In the genomic region with DNA sequence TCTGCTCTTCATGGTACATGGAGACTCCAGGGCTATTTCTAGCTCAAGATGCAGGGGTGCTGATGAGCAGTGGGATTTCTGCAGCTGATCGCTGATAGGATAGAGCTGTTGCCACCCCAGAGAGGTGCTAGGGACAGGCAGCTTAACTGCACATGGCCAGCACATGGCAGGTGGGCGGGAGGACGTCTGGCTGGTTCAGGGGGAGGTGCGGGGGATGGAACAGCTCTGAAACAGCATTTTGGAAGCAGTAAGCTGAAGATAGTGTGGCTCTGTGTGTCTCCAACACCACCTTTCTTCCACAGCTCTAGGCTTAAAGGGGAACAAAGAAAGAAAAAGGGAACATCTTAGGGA, we compare ENCODE assay signal across 14 cellular contexts.
DNase-seq lines count a peak whose midpoint lies in the region; ATAC-seq, FAIRE-seq and TF ChIP-seq lines count a peak whose summit lies in the region.
"Had no signal": no experiment of that assay in that cellular context is flagged by ENCODE, and none has a peak within 500 bp of the region (broad histone marks: within the 10 kb centered on the region; RNA-seq: fewer than 3 reads in every experiment).

No MANE protein-coding gene starts in this region.

- TF ChIP-seq CTCF in BE2C (IDR thresholded peaks at IDR 0.05; ENCODE audit: low read depth, low read length): no peak
- no peak for TF ChIP-seq CTCF in activated B cell treated with CpG ODN at 0.5 μM for 24 hours (IDR thresholded peaks at IDR 0.05)
- TF ChIP-seq CTCF in spleen (IDR thresholded peaks at IDR 0.05 in 8 of 11, conservative IDR thresholded peaks at IDR 0.05 in 3 of 11): no peak

- 53 to 61% (median 55%) methylated on average over 4 of the region's 4 CpGs for WGBS in spleen, 5 donors

- intact Hi-C loops in activated B cell treated with CpG ODN at 0.5 μM for 24 hours (cut with micrococcal nuclease) (no loop called here), spleen (cut with DNase I; ENCODE audit: low total_unique reads) (no loop called here)

- POLR2A ChIA-PET in activated B cell treated with CpG ODN at 0.5 μM for 24 hours (lab: Charles Lee): interaction anchor here (0.6 kb wide), 1 partner anchor 236 kb away, joined by 6 read pairs; no protein-coding TSS in a partner anchor

- CTCF ChIA-PET in activated B cell treated with CpG ODN at 0.5 μM for 24 hours (lab: Charles Lee): no interaction called here

- no peak overlapping the region for H3K27ac ChIP-seq in spleen
- H3K27ac ChIP-seq: thyroid gland had no signal

- H3K9me3 Mint-ChIP-seq in activated B cell treated with CpG ODN at 0.5 μM for 24 hours: no peaks in the 10 kb centered on the region
- H3K9me3 Mint-ChIP-seq: CD4-positive, alpha-beta T cell; immature natural killer cell had no signal

- H3K4me3 Mint-ChIP-seq in activated B cell treated with CpG ODN at 0.5 μM for 24 hours: no peak overlapping the region
- H3K4me3 Mint-ChIP-seq: CD4-positive, alpha-beta T cell had no signal

- H3K9me3 ChIP-seq in BE2C (no peaks in the 10 kb centered on the region), spleen (no peaks in the 10 kb centered on the region)
- H3K9me3 ChIP-seq: thyroid gland had no signal

- H3K4me1 ChIP-seq in BE2C: no peaks in the 10 kb centered on the region
- H3K4me1 ChIP-seq in spleen: peaks cover 0 to 21% (median 4%) of the 10 kb centered on the region in 6 donors
- H3K4me1 ChIP-seq: thyroid gland had no signal

- no peak for FAIRE-seq in GM12892 (lab: Jason Lieb, UNC)

- H3K27me3 ChIP-seq in BE2C (no peaks in the 10 kb centered on the region), spleen (replicated peaks in 1 of 7) (no peaks in the 10 kb centered on the region)
- H3K27me3 ChIP-seq: thyroid gland had no signal

- TF ChIP-seq POLR2A in GM12892 (IDR thresholded peaks at IDR 0.05; ENCODE audit: low read depth, low read length) (no peak), spleen (IDR thresholded peaks at IDR 0.05) (no peak)

- H3K36me3 ChIP-seq in BE2C: no peaks in the 10 kb centered on the region
- peaks cover 0 to 18% (median 0%) of the 10 kb centered on the region in 6 donors for H3K36me3 ChIP-seq in spleen
- H3K36me3 ChIP-seq: thyroid gland had no signal

- H3K27me3 Mint-ChIP-seq in activated B cell treated with CpG ODN at 0.5 μM for 24 hours: peaks cover 4% of the 10 kb centered on the region
- H3K27me3 Mint-ChIP-seq: CD4-positive, alpha-beta T cell had no signal

- ATAC-seq in activated B cell treated with CpG ODN at 0.5 μM for 24 hours (ENCODE audit: low read depth): no peak
- no peak for ATAC-seq in HG02588 (IDR thresholded peaks at IDR 0.05; ENCODE audit: unreplicated experiment)
- ATAC-seq: Panc1 had no signal

- DNase-seq in BE2C (peak; percentile 18), GDM1 (lab: John Stamatoyannopoulos, UW) (peak; percentile 21), activated B cell treated with CpG ODN at 0.5 μM for 24 hours (no peak), medulla oblongata (ENCODE audit: extremely low spot score) (peak; percentile 71), GM12892 (ENCODE audit: insufficient read length) (no peak), spleen (no peak)
- DNase-seq: CD4-positive, alpha-beta T cell; cortex of kidney; GF-D8; NCI-H345; thyroid gland had no signal

- peak overlapping the region; percentile 46 for H3K27ac Mint-ChIP-seq in activated B cell treated with CpG ODN at 0.5 μM for 24 hours
- H3K27ac Mint-ChIP-seq: CD4-positive, alpha-beta T cell; immature natural killer cell had no signal

- no peaks in the 10 kb centered on the region for H3K36me3 Mint-ChIP-seq in activated B cell treated with CpG ODN at 0.5 μM for 24 hours (ENCODE audit: low read depth)

- H3K4me3 ChIP-seq in BE2C (ENCODE audit: low read depth, low read length) (no peak overlapping the region), spleen (no peak overlapping the region)
- H3K4me3 ChIP-seq: thyroid gland had no signal

- H3K4me1 Mint-ChIP-seq in activated B cell treated with CpG ODN at 0.5 μM for 24 hours: no peaks in the 10 kb centered on the region

Comparison
In these comparisons a context has a peak if more than half of its experiments do, and no peak if none do; other contexts are left out.
1. DNase-seq: peak in BE2C (single experiment), GDM1 (single experiment) and medulla oblongata (single experiment); none in activated B cell treated with CpG ODN at 0.5 μM for 24 hours (single experiment), GM12892 (single experiment) and spleen (single experiment).